ENCODE assay signal across 14 cellular contexts in genomic region chr22:18148508-18148965, GRCh38. TPM values are rescaled to one million over a fixed set of nuclear protein-coding genes. Genes with fewer than 3 reads are reported as not detected.
DNase-seq lines count a peak whose midpoint lies in the region; ATAC-seq and TF ChIP-seq lines count a peak whose summit lies in the region.
"Had no signal": no experiment of that assay in that cellular context is flagged by ENCODE, and none has a peak within 500 bp of the region (broad histone marks: within the 10 kb centered on the region; RNA-seq: fewer than 3 reads in every experiment).

No MANE protein-coding gene starts in this region.

- H3K4me3 Mint-ChIP-seq in activated CD8-positive, alpha-beta memory T cell treated with anti-CD3 and anti-CD28 coated beads, Interleukin-2, amount 10 ng/mL, durations not matched to agents 7 days and 5 days = peak overlapping the region; percentile 87
- peak overlapping the region; percentile 92 for H3K4me3 Mint-ChIP-seq in activated CD8-positive, alpha-beta T cell treated with anti-CD3 and anti-CD28 coated beads, Interleukin-2, amount 10 ng/mL, durations not matched to agents 7 days and 5 days
- H3K4me3 Mint-ChIP-seq in mesothelial cell of epicardium = peak overlapping the region; percentile 80

- H3K27me3 ChIP-seq in DND-41 (ENCODE audit: insufficient read depth, low read length, poor library complexity) (no peaks in the 10 kb centered on the region), heart left ventricle (no peaks in the 10 kb centered on the region), stomach (no peaks in the 10 kb centered on the region)
- H3K27me3 ChIP-seq: tibial nerve had no signal

- H3K27me3 Mint-ChIP-seq in activated CD8-positive, alpha-beta memory T cell treated with anti-CD3 and anti-CD28 coated beads, Interleukin-2, amount 10 ng/mL, durations not matched to agents 7 days and 5 days = no peaks in the 10 kb centered on the region
- no peaks in the 10 kb centered on the region for H3K27me3 Mint-ChIP-seq in activated CD8-positive, alpha-beta T cell treated with anti-CD3 and anti-CD28 coated beads, Interleukin-2, amount 10 ng/mL, durations not matched to agents 7 days and 5 days (ENCODE audit: low read depth)
- H3K27me3 Mint-ChIP-seq in mesothelial cell of epicardium (ENCODE audit: low read depth) = peaks cover 26% of the 10 kb centered on the region

- H3K9ac ChIP-seq in DND-41 (ENCODE audit: low read depth, low read length) = no peak overlapping the region

- DNase-seq in activated CD8-positive, alpha-beta memory T cell treated with anti-CD3 and anti-CD28 coated beads, Interleukin-2, amount 10 ng/mL, durations not matched to agents 7 days and 5 days = no peak
- DNase-seq in activated CD8-positive, alpha-beta memory T cell treated with anti-CD3 and anti-CD28 coated beads for 24 hours = no peak
- DNase-seq in DND-41 (no peak), mesothelial cell of epicardium (ENCODE audit: low spot score in 2 of 2, unreplicated experiment in 2 of 2) (no peak), heart left ventricle (no peak), stomach (no peak), hepatic stellate cell (ENCODE audit: low spot score) (no peak)
- DNase-seq in activated CD8-positive, alpha-beta T cell treated with anti-CD3 and anti-CD28 coated beads, Interleukin-2, amount 10 ng/mL, durations not matched to agents 7 days and 5 days = no peak
- DNase-seq: effector CD8-positive, alpha-beta T cell; left ventricle myocardium superior; NCI-H1092 treated with DMSO at 0.1 percent for 48 hours; NCI-H2171; stimulated activated CD4-positive, alpha-beta T cell treated with anti-CD3 and anti-CD28 coated beads, Interleukin-2, amount 100 ng/mL, for 48 hours had no signal

- no peaks in the 10 kb centered on the region for H3K9me3 Mint-ChIP-seq in activated CD8-positive, alpha-beta memory T cell treated with anti-CD3 and anti-CD28 coated beads, Interleukin-2, amount 10 ng/mL, durations not matched to agents 7 days and 5 days (ENCODE audit: low read depth)
- H3K9me3 Mint-ChIP-seq in activated CD8-positive, alpha-beta T cell treated with anti-CD3 and anti-CD28 coated beads, Interleukin-2, amount 10 ng/mL, durations not matched to agents 7 days and 5 days (ENCODE audit: insufficient read depth) = no peaks in the 10 kb centered on the region
- H3K9me3 Mint-ChIP-seq in mesothelial cell of epicardium = no peaks in the 10 kb centered on the region

- H3K27ac ChIP-seq in DND-41 (ENCODE audit: low read length) (no peak overlapping the region), heart left ventricle (no peak overlapping the region), stomach (peak overlapping the region in 1 of 5 donors; percentile 89)

- no peak for TF ChIP-seq POLR2A in heart left ventricle (IDR thresholded peaks at IDR 0.05)
- no peak for TF ChIP-seq POLR2A in stomach (IDR thresholded peaks at IDR 0.05)

- H3K9me3 ChIP-seq in DND-41 (ENCODE audit: insufficient read depth, low read length, severe bottlenecking) (no peaks in the 10 kb centered on the region), heart left ventricle (no peaks in the 10 kb centered on the region), stomach (no peaks in the 10 kb centered on the region)
- H3K9me3 ChIP-seq: tibial nerve had no signal

- peak overlapping the region; percentile 96 for H3K27ac Mint-ChIP-seq in activated CD8-positive, alpha-beta memory T cell treated with anti-CD3 and anti-CD28 coated beads, Interleukin-2, amount 10 ng/mL, durations not matched to agents 7 days and 5 days
- peak overlapping the region; percentile 30 for H3K27ac Mint-ChIP-seq in activated CD8-positive, alpha-beta T cell treated with anti-CD3 and anti-CD28 coated beads, Interleukin-2, amount 10 ng/mL, durations not matched to agents 7 days and 5 days
- no peak overlapping the region for H3K27ac Mint-ChIP-seq in mesothelial cell of epicardium

- peaks cover 38% of the 10 kb centered on the region for H3K4me1 Mint-ChIP-seq in activated CD8-positive, alpha-beta memory T cell treated with anti-CD3 and anti-CD28 coated beads, Interleukin-2, amount 10 ng/mL, durations not matched to agents 7 days and 5 days
- H3K4me1 Mint-ChIP-seq in activated CD8-positive, alpha-beta T cell treated with anti-CD3 and anti-CD28 coated beads, Interleukin-2, amount 10 ng/mL, durations not matched to agents 7 days and 5 days (ENCODE audit: low read depth) = peaks cover 46% of the 10 kb centered on the region
- H3K4me1 Mint-ChIP-seq in mesothelial cell of epicardium = peaks cover 19% of the 10 kb centered on the region

- peaks cover 36% of the 10 kb centered on the region for H3K36me3 Mint-ChIP-seq in activated CD8-positive, alpha-beta memory T cell treated with anti-CD3 and anti-CD28 coated beads, Interleukin-2, amount 10 ng/mL, durations not matched to agents 7 days and 5 days
- peaks cover 32% of the 10 kb centered on the region for H3K36me3 Mint-ChIP-seq in activated CD8-positive, alpha-beta T cell treated with anti-CD3 and anti-CD28 coated beads, Interleukin-2, amount 10 ng/mL, durations not matched to agents 7 days and 5 days (ENCODE audit: low read depth)
- peaks cover 6% of the 10 kb centered on the region for H3K36me3 Mint-ChIP-seq in mesothelial cell of epicardium

- H3K4me3 ChIP-seq in DND-41 (ENCODE audit: low read depth in 1 of 2, low read length in 2 of 2) = peak overlapping the region in 1 of 2 experiments; percentile 74; a peak in 1 of 4 replicates
- H3K4me3 ChIP-seq in heart left ventricle = peak overlapping the region in 3 of 12 donors; percentile 64 to 74 (median 64)
- H3K4me3 ChIP-seq in stomach = peak overlapping the region in 1 of 4 donors; percentile 68

- intact Hi-C loops in heart left ventricle (cut with DNase I) = loop anchor here in 1 of 10 donors (2.0 kb wide), 1 partner anchor 56 kb away; no protein-coding TSS in a partner anchor
- intact Hi-C loops in stomach (cut with DNase I; ENCODE audit: low total_unique reads) = no loop called here

- TF ChIP-seq CTCF in DND-41 (IDR thresholded peaks at IDR 0.05; ENCODE audit: borderline replicate concordance, extremely low read depth, low read length, poor library complexity, severe bottlenecking) (no peak), mesothelial cell of epicardium (IDR thresholded peaks at IDR 0.05; ENCODE audit: unreplicated experiment) (no peak), heart left ventricle (IDR thresholded peaks at IDR 0.05) (no peak), stomach (IDR thresholded peaks at IDR 0.05) (no peak)

- H2AFZ ChIP-seq in DND-41 (ENCODE audit: low read depth, low read length) = peak overlapping the region; percentile 87; the same call in 1 of the 2 replicates

- H3K4me1 ChIP-seq in DND-41 (ENCODE audit: insufficient read depth, low read length) (peaks cover 39% of the 10 kb centered on the region), heart left ventricle (peaks cover 0 to 35% (median 3%) of the 10 kb centered on the region in 12 donors), stomach (peaks cover 7 to 36% (median 18%) of the 10 kb centered on the region in 4 donors)

- POLR2A ChIA-PET in activated CD8-positive, alpha-beta T cell treated with anti-CD3 and anti-CD28 coated beads, Interleukin-2, amount 10 ng/mL, durations not matched to agents 7 days and 5 days (lab: Charles Lee) = interaction anchor here (2.4 kb wide), 1 partner anchor 72 kb away, joined by 18 read pairs; the partner anchor contains the start of gene PEX26

- H3K36me3 ChIP-seq in DND-41 (ENCODE audit: insufficient read depth, low read length) (no peaks in the 10 kb centered on the region), heart left ventricle (no peaks in the 10 kb centered on the region), stomach (no peaks in the 10 kb centered on the region)
- H3K36me3 ChIP-seq: tibial nerve had no signal

- peak overlapping the region; percentile 84 for H3K4me2 ChIP-seq in DND-41 (ENCODE audit: insufficient read depth, low read length)

- TF ChIP-seq EP300 in stomach (IDR thresholded peaks at IDR 0.05) = no peak

- no peaks in the 10 kb centered on the region for H3K79me2 ChIP-seq in DND-41 (ENCODE audit: insufficient read depth, low read length)

- CTCF ChIA-PET in activated CD8-positive, alpha-beta memory T cell treated with anti-CD3 and anti-CD28 coated beads, Interleukin-2, amount 10 ng/mL, durations not matched to agents 7 days and 5 days (lab: Charles Lee) = no interaction called here
- CTCF ChIA-PET in activated CD8-positive, alpha-beta T cell treated with anti-CD3 and anti-CD28 coated beads, Interleukin-2, amount 10 ng/mL, durations not matched to agents 7 days and 5 days (lab: Charles Lee) = interaction anchor here (2.1 kb wide), 1 partner anchor 73 kb away, joined by 10 read pairs; no protein-coding TSS in a partner anchor

- no peak for ATAC-seq in activated CD8-positive, alpha-beta memory T cell treated with anti-CD3 and anti-CD28 coated beads, Interleukin-2, amount 10 ng/mL, durations not matched to agents 7 days and 5 days
- ATAC-seq in DND-41 (ENCODE audit: insufficient read depth, low read depth) = no peak
- no peak for ATAC-seq in activated CD8-positive, alpha-beta T cell treated with anti-CD3 and anti-CD28 coated beads, Interleukin-2, amount 10 ng/mL, durations not matched to agents 7 days and 5 days
- no peak for ATAC-seq in heart left ventricle

- WGBS in heart left ventricle, 4 donors = 92 to 97% (median 94%) methylated on average over 16 of the region's 16 CpGs
- 52 to 84% (median 80%) methylated on average over 16 of the region's 16 CpGs for WGBS in stomach, 5 donors

- no peaks in the 10 kb centered on the region for H4K20me1 ChIP-seq in DND-41 (ENCODE audit: insufficient read depth, low read length)

RNA-seq across cellular contexts. Expression of gene USP18, which starts 1.4 kb away (rescaled TPM):
- 100 to 1,000 TPM in 1 of 2 experiments, 10 to 100 TPM in 1; 72.3 to 121 TPM for total RNA-seq in activated CD8-positive, alpha-beta memory T cell treated with anti-CD3 and anti-CD28 coated beads, Interleukin-2, amount 10 ng/mL, durations not matched to agents 7 days and 5 days
- total RNA-seq in activated CD8-positive, alpha-beta T cell treated with anti-CD3 and anti-CD28 coated beads, Interleukin-2, amount 10 ng/mL, durations not matched to agents 7 days and 5 days = 10 to 100 TPM; 50.0 to 52.5 TPM
- total RNA-seq in mesothelial cell of epicardium = 9.1 to 10.3 TPM (median 9.3 TPM) in 3 replicates
- total RNA-seq in heart left ventricle = 1 to 10 TPM; 2.0 to 7.2 (median 3.4) TPM
- polyA plus RNA-seq in heart left ventricle = 1 to 10 TPM; 2.6 to 2.8 TPM
- total RNA-seq in stomach = 1 to 10 TPM in 3 of 5 donors, under 1 TPM in 1, not detected in 1; 0.29 to 5.1 (median 2.9) TPM
- 1 to 10 TPM; 5.4 to 9.6 (median 5.8) TPM for polyA plus RNA-seq in stomach

RNA-seq across cellular contexts. Expression of gene TUBA8, which starts 37.9 kb away (rescaled TPM):
- total RNA-seq in activated CD8-positive, alpha-beta memory T cell treated with anti-CD3 and anti-CD28 coated beads, Interleukin-2, amount 10 ng/mL, durations not matched to agents 7 days and 5 days = 1 to 10 TPM in 1 of 2 experiments, under 1 TPM in 1; 0.42 to 1.7 TPM
- total RNA-seq in activated CD8-positive, alpha-beta T cell treated with anti-CD3 and anti-CD28 coated beads, Interleukin-2, amount 10 ng/mL, durations not matched to agents 7 days and 5 days = 1 to 10 TPM; 1.2 to 1.5 TPM
- total RNA-seq in mesothelial cell of epicardium = 2.4 to 2.9 TPM (median 2.5 TPM) in 3 replicates
- 100 to 1,000 TPM in 4 of 9 donors, 10 to 100 TPM in 5; 56.3 to 183 (median 92.2) TPM for total RNA-seq in heart left ventricle
- 100 to 1,000 TPM in 1 of 2 donors, 10 to 100 TPM in 1; 44.1 to 338 TPM for polyA plus RNA-seq in heart left ventricle
- total RNA-seq in stomach = not detected
- 1 to 10 TPM; 3.1 to 4.1 (median 3.5) TPM for polyA plus RNA-seq in stomach

Comparison
In these comparisons a context has a peak if more than half of its experiments do, and no peak if none do; other contexts are left out.
1. RNA of gene TUBA8, which starts 37.9 kb away (total RNA-seq): 56.3 to 183 TPM in heart left ventricle; 2.4 to 2.9 TPM in mesothelial cell of epicardium, 0.42 to 1.7 TPM in activated CD8-positive, alpha-beta memory T cell treated with anti-CD3 and anti-CD28 coated beads, Interleukin-2, amount 10 ng/mL, durations not matched to agents 7 days and 5 days, 1.2 to 1.5 TPM in activated CD8-positive, alpha-beta T cell treated with anti-CD3 and anti-CD28 coated beads, Interleukin-2, amount 10 ng/mL, durations not matched to agents 7 days and 5 days and not detected in stomach; every median in the first group is over 10 times any median in the second.
2. Peak in every context shown above with its lines, with median percentiles within 50 percentile points of each other: H3K4me3 Mint-ChIP-seq.